ENCODE assay signal across 19 cellular contexts in genomic region chr17:12990926-12991325, GRCh38.
"Had no signal": no experiment of that assay in that cellular context is flagged by ENCODE, and none has a peak within 500 bp of the region (broad histone marks: within the 10 kb centered on the region; RNA-seq: fewer than 3 reads in every experiment).

No MANE protein-coding gene starts in this region.

- H3K4me3 Mint-ChIP-seq: natural killer cell treated with Interleukin-12 subunit alpha and Interleukin-12 subunit beta and Interleukin-15 and Interleukin-18, amount 100 ng/mL, for 72 hours; neural progenitor cell; stimulated activated naive CD8-positive, alpha-beta T cell treated with anti-CD3 and anti-CD28 coated beads, Interleukin-15, Interleukin-2, amounts not matched to agents 100 ng/mL and 50 ng/mL, for 24 hours had no signal

- ATAC-seq: esophagus mucosa; natural killer cell treated with Interleukin-12 subunit alpha and Interleukin-12 subunit beta and Interleukin-15 and Interleukin-18, amount 100 ng/mL, for 72 hours had no signal

- H2AFZ ChIP-seq: neural progenitor cell had no signal

- H3K36me3 ChIP-seq: ovary, uterus had no signal

- H3K27ac ChIP-seq: coronary artery, neural progenitor cell, ovary, tibial artery, upper lobe of left lung, uterus had no signal

- H3K4me3 ChIP-seq: coronary artery, neural progenitor cell, ovary, smooth muscle cell, tibial artery, upper lobe of left lung, uterus had no signal

- H3K4me2 ChIP-seq: neural progenitor cell, smooth muscle cell had no signal

- H3K27me3 Mint-ChIP-seq: natural killer cell treated with Interleukin-12 subunit alpha and Interleukin-12 subunit beta and Interleukin-15 and Interleukin-18, amount 100 ng/mL, for 72 hours; stimulated activated naive CD8-positive, alpha-beta T cell treated with anti-CD3 and anti-CD28 coated beads, Interleukin-15, Interleukin-2, amounts not matched to agents 100 ng/mL and 50 ng/mL, for 24 hours had no signal

- H3K27me3 ChIP-seq: neural progenitor cell, ovary, tibial artery, upper lobe of left lung, uterus had no signal

- H3K4me1 ChIP-seq: upper lobe of left lung, uterus had no signal

- H3K27ac Mint-ChIP-seq: natural killer cell treated with Interleukin-12 subunit alpha and Interleukin-12 subunit beta and Interleukin-15 and Interleukin-18, amount 100 ng/mL, for 72 hours; neural progenitor cell; stimulated activated naive CD8-positive, alpha-beta T cell treated with anti-CD3 and anti-CD28 coated beads, Interleukin-15, Interleukin-2, amounts not matched to agents 100 ng/mL and 50 ng/mL, for 24 hours had no signal

- H3K9ac ChIP-seq: neural progenitor cell had no signal

- FAIRE-seq: endometrium, frontal cortex had no signal

- H3K9me3 ChIP-seq: ovary, tibial artery, upper lobe of left lung, uterus had no signal

- DNase-seq: effector CD4-positive, alpha-beta T cell; islet precursor cell; left ventricle myocardium superior; mammary epithelial cell; nucleus accumbens; ovary; right cardiac atrium; stimulated activated CD4-positive, alpha-beta T cell treated with anti-CD3 and anti-CD28 coated beads, Interleukin-2, amount 100 ng/mL, for 48 hours; tibial artery; uterus had no signal

- H3K9me3 Mint-ChIP-seq: natural killer cell treated with Interleukin-12 subunit alpha and Interleukin-12 subunit beta and Interleukin-15 and Interleukin-18, amount 100 ng/mL, for 72 hours; neural progenitor cell; stimulated activated naive CD8-positive, alpha-beta T cell treated with anti-CD3 and anti-CD28 coated beads, Interleukin-15, Interleukin-2, amounts not matched to agents 100 ng/mL and 50 ng/mL, for 24 hours had no signal
